ENCODE assay signal across 28 cellular contexts in genomic region chr15:42728975-42729374, GRCh38.
"Had no signal": no experiment of that assay in that cellular context is flagged by ENCODE, and none has a peak within 500 bp of the region (broad histone marks: within the 10 kb centered on the region; RNA-seq: fewer than 3 reads in every experiment).

No MANE protein-coding gene starts in this region.

- H3K4me3 ChIP-seq: adrenal gland, body of pancreas, coronary artery, heart left ventricle, left ventricle myocardium inferior, mucosa of descending colon, sigmoid colon, stomach, thyroid gland, upper lobe of right lung had no signal

- H3K4me3 Mint-ChIP-seq: activated naive CD4-positive, alpha-beta T cell treated with anti-CD3 and anti-CD28 coated beads for 36 hours; activated naive CD8-positive, alpha-beta T cell treated with anti-CD3 and anti-CD28 coated beads for 36 hours; activated T-helper 1 cell treated with anti-CD3 and anti-CD28 coated beads, Interleukin-12 subunit alpha, Interleukin-12 subunit beta, Interleukin-2, Interleukin-4 antibody, amounts not matched to agents 30 ng/mL and 10 ng/mL and 1 ng/mL, durations not matched to agents 14 hours and 24 hours and 36 hours; nephron; stimulated activated naive B cell treated with anti-CD40 and anti-IgM and Interleukin-4, amounts not matched to agents 10 μg/mL and 1 μg/mL and 100 μg/mL, for 72 hours; T-helper 2 cell treated with Interferon-gamma antibody and Interleukin-4, amounts not matched to agents 5 μg/mL and 100 μg/mL, for 36 hours had no signal

- ATAC-seq: activated CD4-positive, CD25-positive, alpha-beta regulatory T cell treated with anti-CD3 and anti-CD28 coated beads, Interleukin-2, amount 50 U/mL, for 24 hours; body of pancreas; mucosa of descending colon; stimulated activated naive B cell treated with anti-CD40 and anti-IgM and Interleukin-4, amounts not matched to agents 10 μg/mL and 1 μg/mL and 100 μg/mL, for 72 hours; upper lobe of right lung had no signal

- H3K9me3 ChIP-seq: adrenal gland, body of pancreas, heart left ventricle, left ventricle myocardium inferior, mucosa of descending colon, sigmoid colon, stomach, thyroid gland, upper lobe of right lung had no signal

- H3K4me1 ChIP-seq: adrenal gland, body of pancreas, heart left ventricle, left ventricle myocardium inferior, sigmoid colon, thyroid gland had no signal

- H3K27ac Mint-ChIP-seq: activated naive CD4-positive, alpha-beta T cell treated with anti-CD3 and anti-CD28 coated beads for 36 hours; activated naive CD8-positive, alpha-beta T cell treated with anti-CD3 and anti-CD28 coated beads for 36 hours; activated T-helper 1 cell treated with anti-CD3 and anti-CD28 coated beads, Interleukin-12 subunit alpha, Interleukin-12 subunit beta, Interleukin-2, Interleukin-4 antibody, amounts not matched to agents 30 ng/mL and 10 ng/mL and 1 ng/mL, durations not matched to agents 14 hours and 24 hours and 36 hours; nephron; progenitor cell of endocrine pancreas; stimulated activated naive B cell treated with anti-CD40 and anti-IgM and Interleukin-4, amounts not matched to agents 10 μg/mL and 1 μg/mL and 100 μg/mL, for 72 hours had no signal

- H3K4me1 Mint-ChIP-seq: activated naive CD8-positive, alpha-beta T cell treated with anti-CD3 and anti-CD28 coated beads for 36 hours had no signal

- H3K27me3 ChIP-seq: adrenal gland, body of pancreas, heart left ventricle, sigmoid colon, stomach, thyroid gland, upper lobe of right lung had no signal

- DNase-seq: activated CD4-positive, alpha-beta T cell treated with anti-CD3 and anti-CD28 coated beads for 48 hours; activated CD4-positive, alpha-beta T cell treated with anti-CD3 and anti-CD28 coated beads, Interleukin-2, amount 50 U/mL, for 48 hours; activated CD8-positive, alpha-beta memory T cell treated with anti-CD3 and anti-CD28 coated beads for 24 hours; activated effector memory CD4-positive, alpha-beta T cell treated with anti-CD3 and anti-CD28 coated beads, Interleukin-2, amount 50 U/mL, for 16 hours; activated naive CD4-positive, alpha-beta T cell treated with anti-CD3 and anti-CD28 coated beads for 36 hours; activated naive CD8-positive, alpha-beta T cell treated with anti-CD3 and anti-CD28 coated beads for 36 hours; activated T-cell treated with anti-CD3 and anti-CD28 coated beads, Interleukin-2, amount 50 U/mL, for 1 hour; adrenal gland; aorta; body of pancreas; cerebellar nuclear complex; heart left ventricle; left ventricle myocardium inferior; mucosa of descending colon; sigmoid colon; small intestine; stimulated activated CD4-positive, alpha-beta T cell treated with anti-CD3 and anti-CD28 coated beads, Interleukin-1b, Interleukin-23, amount 100 ng/mL, for 48 hours; stimulated activated naive B cell treated with anti-CD40 and anti-IgM and Interleukin-4, amounts not matched to agents 10 μg/mL and 1 μg/mL and 100 μg/mL, for 72 hours; stomach; T-helper 1 cell; thyroid gland; upper lobe of right lung had no signal

- H3K9me3 Mint-ChIP-seq: activated naive CD4-positive, alpha-beta T cell treated with anti-CD3 and anti-CD28 coated beads for 36 hours; activated naive CD8-positive, alpha-beta T cell treated with anti-CD3 and anti-CD28 coated beads for 36 hours; activated T-helper 1 cell treated with anti-CD3 and anti-CD28 coated beads, Interleukin-12 subunit alpha, Interleukin-12 subunit beta, Interleukin-2, Interleukin-4 antibody, amounts not matched to agents 30 ng/mL and 10 ng/mL and 1 ng/mL, durations not matched to agents 14 hours and 24 hours and 36 hours; nephron; stimulated activated naive B cell treated with anti-CD40 and anti-IgM and Interleukin-4, amounts not matched to agents 10 μg/mL and 1 μg/mL and 100 μg/mL, for 72 hours; T-helper 2 cell treated with Interferon-gamma antibody and Interleukin-4, amounts not matched to agents 5 μg/mL and 100 μg/mL, for 36 hours had no signal

- H3K27me3 Mint-ChIP-seq: activated naive CD8-positive, alpha-beta T cell treated with anti-CD3 and anti-CD28 coated beads for 36 hours; progenitor cell of endocrine pancreas; stimulated activated naive B cell treated with anti-CD40 and anti-IgM and Interleukin-4, amounts not matched to agents 10 μg/mL and 1 μg/mL and 100 μg/mL, for 72 hours had no signal

- H3K27ac ChIP-seq: adrenal gland, body of pancreas, heart left ventricle, left ventricle myocardium inferior, sigmoid colon, stomach, thyroid gland, upper lobe of right lung had no signal
